Comparison of ENCODE assay signal across 1 cellular context in the genomic region with DNA sequence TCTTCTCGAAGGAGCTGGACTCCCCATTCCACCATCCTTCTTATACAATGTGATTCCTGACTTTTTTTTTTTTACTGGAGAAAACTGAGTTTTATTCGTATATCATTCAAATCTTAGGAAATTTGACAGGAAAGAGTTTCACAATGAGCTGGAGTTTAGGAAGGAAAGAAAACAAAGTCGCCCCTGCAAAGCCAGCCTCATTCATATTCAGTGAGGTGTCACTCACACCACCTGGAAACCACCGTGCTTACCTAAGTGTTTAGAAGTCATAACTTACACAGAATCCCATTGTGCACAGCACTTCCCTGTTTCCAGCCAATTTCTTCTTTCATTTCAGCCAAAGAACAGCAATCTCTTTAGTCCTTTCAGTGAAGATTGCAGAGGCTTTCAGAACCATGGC.
A peak's percentile ranks its signal among the peaks of the same experiment; 100 is the strongest.
TF ChIP-seq lines count a peak whose summit lies in the region.

No MANE protein-coding gene starts in this region.

TF ChIP-seq in GM12878, 131 proteins besides CTCF, POLR2A, EP300 and RAD21 (continued from another document and continues in another):
- TF ChIP-seq, protein P1, sequence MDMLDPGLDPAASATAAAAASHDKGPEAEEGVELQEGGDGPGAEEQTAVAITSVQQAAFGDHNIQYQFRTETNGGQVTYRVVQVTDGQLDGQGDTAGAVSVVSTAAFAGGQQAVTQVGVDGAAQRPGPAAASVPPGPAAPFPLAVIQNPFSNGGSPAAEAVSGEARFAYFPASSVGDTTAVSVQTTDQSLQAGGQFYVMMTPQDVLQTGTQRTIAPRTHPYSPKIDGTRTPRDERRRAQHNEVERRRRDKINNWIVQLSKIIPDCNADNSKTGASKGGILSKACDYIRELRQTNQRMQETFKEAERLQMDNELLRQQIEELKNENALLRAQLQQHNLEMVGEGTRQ (IDR thresholded peaks at IDR 0.05; ENCODE audit: borderline replicate concordance, low read depth, low read length): no peak
- no peak for TF ChIP-seq RELA (IDR thresholded peaks at IDR 0.05; ENCODE audit: borderline replicate concordance, partially characterized antibody)
- TF ChIP-seq ZNF24 (IDR thresholded peaks at IDR 0.05): no peak
- TF ChIP-seq TCF12 (IDR thresholded peaks at IDR 0.05; ENCODE audit: low read depth, low read length): no peak
- TF ChIP-seq TCF3 (IDR thresholded peaks at IDR 0.05; ENCODE audit: borderline replicate concordance, insufficient read depth, low read depth, low read length): no peak
- no peak for TF ChIP-seq HDGF (IDR thresholded peaks at IDR 0.05)
- TF ChIP-seq NR2F1 (conservative IDR thresholded peaks at IDR 0.05): no peak
- TF ChIP-seq BMI1 (IDR thresholded peaks at IDR 0.05; ENCODE audit: borderline replicate concordance): no peak
- TF ChIP-seq SMARCA5 (IDR thresholded peaks at IDR 0.05): no peak
- no peak for TF ChIP-seq PAX5 (IDR thresholded peaks at IDR 0.05; ENCODE audit: borderline replicate concordance, low read depth, low read length)
- no peak for TF ChIP-seq NFXL1 (IDR thresholded peaks at IDR 0.05; ENCODE audit: borderline replicate concordance)
- no peak for TF ChIP-seq KLF5 (IDR thresholded peaks at IDR 0.05; ENCODE audit: partially characterized antibody)
- no peak for TF ChIP-seq JUND (IDR thresholded peaks at IDR 0.05; ENCODE audit: low read depth, low read length)
- TF ChIP-seq, protein P2, sequence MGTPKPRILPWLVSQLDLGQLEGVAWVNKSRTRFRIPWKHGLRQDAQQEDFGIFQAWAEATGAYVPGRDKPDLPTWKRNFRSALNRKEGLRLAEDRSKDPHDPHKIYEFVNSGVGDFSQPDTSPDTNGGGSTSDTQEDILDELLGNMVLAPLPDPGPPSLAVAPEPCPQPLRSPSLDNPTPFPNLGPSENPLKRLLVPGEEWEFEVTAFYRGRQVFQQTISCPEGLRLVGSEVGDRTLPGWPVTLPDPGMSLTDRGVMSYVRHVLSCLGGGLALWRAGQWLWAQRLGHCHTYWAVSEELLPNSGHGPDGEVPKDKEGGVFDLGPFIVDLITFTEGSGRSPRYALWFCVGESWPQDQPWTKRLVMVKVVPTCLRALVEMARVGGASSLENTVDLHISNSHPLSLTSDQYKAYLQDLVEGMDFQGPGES (IDR thresholded peaks at IDR 0.05): no peak
- TF ChIP-seq, protein P3, sequence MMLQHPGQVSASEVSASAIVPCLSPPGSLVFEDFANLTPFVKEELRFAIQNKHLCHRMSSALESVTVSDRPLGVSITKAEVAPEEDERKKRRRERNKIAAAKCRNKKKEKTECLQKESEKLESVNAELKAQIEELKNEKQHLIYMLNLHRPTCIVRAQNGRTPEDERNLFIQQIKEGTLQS (IDR thresholded peaks at IDR 0.05; ENCODE audit: borderline replicate concordance, extremely low read depth, low read depth, low read length): no peak
- TF ChIP-seq, protein P4, sequence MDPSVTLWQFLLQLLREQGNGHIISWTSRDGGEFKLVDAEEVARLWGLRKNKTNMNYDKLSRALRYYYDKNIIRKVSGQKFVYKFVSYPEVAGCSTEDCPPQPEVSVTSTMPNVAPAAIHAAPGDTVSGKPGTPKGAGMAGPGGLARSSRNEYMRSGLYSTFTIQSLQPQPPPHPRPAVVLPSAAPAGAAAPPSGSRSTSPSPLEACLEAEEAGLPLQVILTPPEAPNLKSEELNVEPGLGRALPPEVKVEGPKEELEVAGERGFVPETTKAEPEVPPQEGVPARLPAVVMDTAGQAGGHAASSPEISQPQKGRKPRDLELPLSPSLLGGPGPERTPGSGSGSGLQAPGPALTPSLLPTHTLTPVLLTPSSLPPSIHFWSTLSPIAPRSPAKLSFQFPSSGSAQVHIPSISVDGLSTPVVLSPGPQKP (IDR thresholded peaks at IDR 0.05; ENCODE audit: low read depth, low read length): no peak
- TF ChIP-seq, protein P5, sequence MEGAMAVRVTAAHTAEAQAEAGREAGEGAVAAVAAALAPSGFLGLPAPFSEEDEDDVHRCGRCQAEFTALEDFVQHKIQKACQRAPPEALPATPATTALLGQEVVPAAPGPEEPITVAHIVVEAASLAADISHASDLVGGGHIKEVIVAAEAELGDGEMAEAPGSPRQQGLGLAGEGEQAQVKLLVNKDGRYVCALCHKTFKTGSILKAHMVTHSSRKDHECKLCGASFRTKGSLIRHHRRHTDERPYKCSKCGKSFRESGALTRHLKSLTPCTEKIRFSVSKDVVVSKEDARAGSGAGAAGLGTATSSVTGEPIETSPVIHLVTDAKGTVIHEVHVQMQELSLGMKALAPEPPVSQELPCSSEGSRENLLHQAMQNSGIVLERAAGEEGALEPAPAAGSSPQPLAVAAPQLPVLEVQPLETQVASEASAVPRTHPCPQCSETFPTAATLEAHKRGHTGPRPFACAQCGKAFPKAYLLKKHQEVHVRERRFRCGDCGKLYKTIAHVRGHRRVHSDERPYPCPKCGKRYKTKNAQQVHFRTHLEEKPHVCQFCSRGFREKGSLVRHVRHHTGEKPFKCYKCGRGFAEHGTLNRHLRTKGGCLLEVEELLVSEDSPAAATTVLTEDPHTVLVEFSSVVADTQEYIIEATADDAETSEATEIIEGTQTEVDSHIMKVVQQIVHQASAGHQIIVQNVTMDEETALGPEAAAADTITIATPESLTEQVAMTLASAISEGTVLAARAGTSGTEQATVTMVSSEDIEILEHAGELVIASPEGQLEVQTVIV (IDR thresholded peaks at IDR 0.05; ENCODE audit: borderline replicate concordance, partially characterized antibody): no peak
- TF ChIP-seq, protein P6, sequence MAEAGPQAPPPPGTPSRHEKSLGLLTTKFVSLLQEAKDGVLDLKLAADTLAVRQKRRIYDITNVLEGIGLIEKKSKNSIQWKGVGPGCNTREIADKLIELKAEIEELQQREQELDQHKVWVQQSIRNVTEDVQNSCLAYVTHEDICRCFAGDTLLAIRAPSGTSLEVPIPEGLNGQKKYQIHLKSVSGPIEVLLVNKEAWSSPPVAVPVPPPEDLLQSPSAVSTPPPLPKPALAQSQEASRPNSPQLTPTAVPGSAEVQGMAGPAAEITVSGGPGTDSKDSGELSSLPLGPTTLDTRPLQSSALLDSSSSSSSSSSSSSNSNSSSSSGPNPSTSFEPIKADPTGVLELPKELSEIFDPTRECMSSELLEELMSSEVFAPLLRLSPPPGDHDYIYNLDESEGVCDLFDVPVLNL (IDR thresholded peaks at IDR 0.05; ENCODE audit: low read depth, low read length): no peak
- TF ChIP-seq MEF2A (IDR thresholded peaks at IDR 0.05; ENCODE audit: insufficient read depth, low read depth, low read length): no peak
- TF ChIP-seq, protein P7, sequence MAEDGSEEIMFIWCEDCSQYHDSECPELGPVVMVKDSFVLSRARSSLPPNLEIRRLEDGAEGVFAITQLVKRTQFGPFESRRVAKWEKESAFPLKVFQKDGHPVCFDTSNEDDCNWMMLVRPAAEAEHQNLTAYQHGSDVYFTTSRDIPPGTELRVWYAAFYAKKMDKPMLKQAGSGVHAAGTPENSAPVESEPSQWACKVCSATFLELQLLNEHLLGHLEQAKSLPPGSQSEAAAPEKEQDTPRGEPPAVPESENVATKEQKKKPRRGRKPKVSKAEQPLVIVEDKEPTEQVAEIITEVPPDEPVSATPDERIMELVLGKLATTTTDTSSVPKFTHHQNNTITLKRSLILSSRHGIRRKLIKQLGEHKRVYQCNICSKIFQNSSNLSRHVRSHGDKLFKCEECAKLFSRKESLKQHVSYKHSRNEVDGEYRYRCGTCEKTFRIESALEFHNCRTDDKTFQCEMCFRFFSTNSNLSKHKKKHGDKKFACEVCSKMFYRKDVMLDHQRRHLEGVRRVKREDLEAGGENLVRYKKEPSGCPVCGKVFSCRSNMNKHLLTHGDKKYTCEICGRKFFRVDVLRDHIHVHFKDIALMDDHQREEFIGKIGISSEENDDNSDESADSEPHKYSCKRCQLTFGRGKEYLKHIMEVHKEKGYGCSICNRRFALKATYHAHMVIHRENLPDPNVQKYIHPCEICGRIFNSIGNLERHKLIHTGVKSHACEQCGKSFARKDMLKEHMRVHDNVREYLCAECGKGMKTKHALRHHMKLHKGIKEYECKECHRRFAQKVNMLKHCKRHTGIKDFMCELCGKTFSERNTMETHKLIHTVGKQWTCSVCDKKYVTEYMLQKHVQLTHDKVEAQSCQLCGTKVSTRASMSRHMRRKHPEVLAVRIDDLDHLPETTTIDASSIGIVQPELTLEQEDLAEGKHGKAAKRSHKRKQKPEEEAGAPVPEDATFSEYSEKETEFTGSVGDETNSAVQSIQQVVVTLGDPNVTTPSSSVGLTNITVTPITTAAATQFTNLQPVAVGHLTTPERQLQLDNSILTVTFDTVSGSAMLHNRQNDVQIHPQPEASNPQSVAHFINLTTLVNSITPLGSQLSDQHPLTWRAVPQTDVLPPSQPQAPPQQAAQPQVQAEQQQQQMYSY (CRISPR knock-in tag; IDR thresholded peaks at IDR 0.05): no peak
- no peak for TF ChIP-seq RCOR1 (conservative IDR thresholded peaks at IDR 0.05; ENCODE audit: low read depth, low read length)
- TF ChIP-seq, protein P8, sequence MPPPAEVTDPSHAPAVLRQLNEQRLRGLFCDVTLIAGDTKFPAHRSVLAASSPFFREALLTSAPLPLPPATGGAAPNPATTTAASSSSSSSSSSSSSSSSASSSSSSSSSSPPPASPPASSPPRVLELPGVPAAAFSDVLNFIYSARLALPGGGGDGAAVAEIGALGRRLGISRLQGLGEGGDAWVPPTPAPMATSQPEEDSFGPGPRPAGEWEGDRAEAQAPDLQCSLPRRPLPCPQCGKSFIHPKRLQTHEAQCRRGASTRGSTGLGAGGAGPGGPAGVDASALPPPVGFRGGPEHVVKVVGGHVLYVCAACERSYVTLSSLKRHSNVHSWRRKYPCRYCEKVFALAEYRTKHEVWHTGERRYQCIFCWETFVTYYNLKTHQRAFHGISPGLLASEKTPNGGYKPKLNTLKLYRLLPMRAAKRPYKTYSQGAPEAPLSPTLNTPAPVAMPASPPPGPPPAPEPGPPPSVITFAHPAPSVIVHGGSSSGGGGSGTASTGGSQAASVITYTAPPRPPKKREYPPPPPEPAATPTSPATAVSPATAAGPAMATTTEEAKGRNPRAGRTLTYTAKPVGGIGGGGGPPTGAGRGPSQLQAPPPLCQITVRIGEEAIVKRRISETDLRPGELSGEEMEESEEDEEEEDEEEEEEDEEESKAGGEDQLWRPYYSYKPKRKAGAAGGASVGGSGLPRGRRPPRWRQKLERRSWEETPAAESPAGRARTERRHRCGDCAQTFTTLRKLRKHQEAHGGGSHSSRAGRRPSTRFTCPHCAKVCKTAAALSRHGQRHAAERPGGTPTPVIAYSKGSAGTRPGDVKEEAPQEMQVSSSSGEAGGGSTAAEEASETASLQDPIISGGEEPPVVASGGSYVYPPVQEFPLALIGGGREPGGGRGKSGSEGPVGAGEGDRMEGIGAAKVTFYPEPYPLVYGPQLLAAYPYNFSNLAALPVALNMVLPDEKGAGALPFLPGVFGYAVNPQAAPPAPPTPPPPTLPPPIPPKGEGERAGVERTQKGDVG (CRISPR knock-in tag; IDR thresholded peaks at IDR 0.05): no peak
- TF ChIP-seq, protein P9, sequence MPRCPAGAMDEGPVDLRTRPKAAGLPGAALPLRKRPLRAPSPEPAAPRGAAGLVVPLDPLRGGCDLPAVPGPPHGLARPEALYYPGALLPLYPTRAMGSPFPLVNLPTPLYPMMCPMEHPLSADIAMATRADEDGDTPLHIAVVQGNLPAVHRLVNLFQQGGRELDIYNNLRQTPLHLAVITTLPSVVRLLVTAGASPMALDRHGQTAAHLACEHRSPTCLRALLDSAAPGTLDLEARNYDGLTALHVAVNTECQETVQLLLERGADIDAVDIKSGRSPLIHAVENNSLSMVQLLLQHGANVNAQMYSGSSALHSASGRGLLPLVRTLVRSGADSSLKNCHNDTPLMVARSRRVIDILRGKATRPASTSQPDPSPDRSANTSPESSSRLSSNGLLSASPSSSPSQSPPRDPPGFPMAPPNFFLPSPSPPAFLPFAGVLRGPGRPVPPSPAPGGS (IDR thresholded peaks at IDR 0.05; ENCODE audit: borderline replicate concordance, insufficient read depth, low read depth, low read length, poor library complexity, severe bottlenecking): no peak
- no peak for TF ChIP-seq ZNF207 (IDR thresholded peaks at IDR 0.05; ENCODE audit: borderline replicate concordance)
- no peak for TF ChIP-seq CBFB (IDR thresholded peaks at IDR 0.05; ENCODE audit: low read depth)
- no peak for TF ChIP-seq GATAD2B (conservative IDR thresholded peaks at IDR 0.05; ENCODE audit: low read depth)
- TF ChIP-seq PAX8 (IDR thresholded peaks at IDR 0.05): no peak
- TF ChIP-seq SRF (IDR thresholded peaks at IDR 0.05; ENCODE audit: low read depth in 2 of 2, low read length in 2 of 2): no peak
- TF ChIP-seq, protein P10, sequence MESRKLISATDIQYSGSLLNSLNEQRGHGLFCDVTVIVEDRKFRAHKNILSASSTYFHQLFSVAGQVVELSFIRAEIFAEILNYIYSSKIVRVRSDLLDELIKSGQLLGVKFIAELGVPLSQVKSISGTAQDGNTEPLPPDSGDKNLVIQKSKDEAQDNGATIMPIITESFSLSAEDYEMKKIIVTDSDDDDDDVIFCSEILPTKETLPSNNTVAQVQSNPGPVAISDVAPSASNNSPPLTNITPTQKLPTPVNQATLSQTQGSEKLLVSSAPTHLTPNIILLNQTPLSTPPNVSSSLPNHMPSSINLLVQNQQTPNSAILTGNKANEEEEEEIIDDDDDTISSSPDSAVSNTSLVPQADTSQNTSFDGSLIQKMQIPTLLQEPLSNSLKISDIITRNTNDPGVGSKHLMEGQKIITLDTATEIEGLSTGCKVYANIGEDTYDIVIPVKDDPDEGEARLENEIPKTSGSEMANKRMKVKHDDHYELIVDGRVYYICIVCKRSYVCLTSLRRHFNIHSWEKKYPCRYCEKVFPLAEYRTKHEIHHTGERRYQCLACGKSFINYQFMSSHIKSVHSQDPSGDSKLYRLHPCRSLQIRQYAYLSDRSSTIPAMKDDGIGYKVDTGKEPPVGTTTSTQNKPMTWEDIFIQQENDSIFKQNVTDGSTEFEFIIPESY (IDR thresholded peaks at IDR 0.05): no peak
- TF ChIP-seq IRF4 (IDR thresholded peaks at IDR 0.05; ENCODE audit: low read depth, low read length): 0 out of 2 replicates have a peak, but pooled peaks have one; percentile 10
- TF ChIP-seq POU2F2 (IDR thresholded peaks at IDR 0.05; ENCODE audit: borderline replicate concordance, low read depth, low read length): peak; percentile 68; the same call in 1 of the 3 replicates
- TF ChIP-seq CBX3 (IDR thresholded peaks at IDR 0.05; ENCODE audit: borderline replicate concordance, low read depth): no peak
- no peak for TF ChIP-seq KAT2A (conservative IDR thresholded peaks at IDR 0.05; ENCODE audit: control insufficient read depth, low read depth, low read length)
- TF ChIP-seq, protein P11, sequence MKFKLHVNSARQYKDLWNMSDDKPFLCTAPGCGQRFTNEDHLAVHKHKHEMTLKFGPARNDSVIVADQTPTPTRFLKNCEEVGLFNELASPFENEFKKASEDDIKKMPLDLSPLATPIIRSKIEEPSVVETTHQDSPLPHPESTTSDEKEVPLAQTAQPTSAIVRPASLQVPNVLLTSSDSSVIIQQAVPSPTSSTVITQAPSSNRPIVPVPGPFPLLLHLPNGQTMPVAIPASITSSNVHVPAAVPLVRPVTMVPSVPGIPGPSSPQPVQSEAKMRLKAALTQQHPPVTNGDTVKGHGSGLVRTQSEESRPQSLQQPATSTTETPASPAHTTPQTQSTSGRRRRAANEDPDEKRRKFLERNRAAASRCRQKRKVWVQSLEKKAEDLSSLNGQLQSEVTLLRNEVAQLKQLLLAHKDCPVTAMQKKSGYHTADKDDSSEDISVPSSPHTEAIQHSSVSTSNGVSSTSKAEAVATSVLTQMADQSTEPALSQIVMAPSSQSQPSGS (IDR thresholded peaks at IDR 0.05; ENCODE audit: low read length): peak; percentile 48; the same call in 1 of the 2 replicates
- TF ChIP-seq ZNF217 (IDR thresholded peaks at IDR 0.05): no peak
- TF ChIP-seq SREBF2 (IDR thresholded peaks at IDR 0.05; ENCODE audit: low read length): no peak
- no peak for TF ChIP-seq BACH1 (IDR thresholded peaks at IDR 0.05; ENCODE audit: borderline replicate concordance)
